13 cellular contexts compared by ENCODE assay signal in genomic region chr1:150508982-150509381, GRCh38. TPM values are rescaled to one million over a fixed set of nuclear protein-coding genes. Genes with fewer than 3 reads are reported as not detected.
DNase-seq lines count a peak whose midpoint lies in the region; ATAC-seq, FAIRE-seq and TF ChIP-seq lines count a peak whose summit lies in the region.
"Had no signal": no experiment of that assay in that cellular context is flagged by ENCODE, and none has a peak within 500 bp of the region (broad histone marks: within the 10 kb centered on the region; RNA-seq: fewer than 3 reads in every experiment).

No MANE protein-coding gene starts in this region.

- H3K36me3 Mint-ChIP-seq in HFFc6 (ENCODE audit: low read depth): peaks cover 39% of the 10 kb centered on the region
- H3K36me3 Mint-ChIP-seq in dendritic cell treated with granulocyte-macrophage colony-stimulating factor and Interleukin-4, amounts not matched to agents 40 ng/mL and 50 ng/mL, for 4 days (ENCODE audit: low read depth): peaks cover 74% of the 10 kb centered on the region

- peak overlapping the region; percentile 83 for H3K27ac Mint-ChIP-seq in HFFc6
- H3K27ac Mint-ChIP-seq in dendritic cell treated with granulocyte-macrophage colony-stimulating factor and Interleukin-4, amounts not matched to agents 40 ng/mL and 50 ng/mL, for 4 days: peak overlapping the region; percentile 77
- H3K27ac Mint-ChIP-seq: activated naive CD8-positive, alpha-beta T cell treated with anti-CD3 and anti-CD28 coated beads for 36 hours had no signal

- FAIRE-seq in urothelium cell line (lab: Jason Lieb, UNC): no peak

- no peaks in the 10 kb centered on the region for H3K9me3 ChIP-seq in lower lobe of right lung
- H3K9me3 ChIP-seq in transverse colon: no peaks in the 10 kb centered on the region

- no peak for TF ChIP-seq EP300 in transverse colon (IDR thresholded peaks at IDR 0.05; ENCODE audit: low read depth)

- no peaks in the 10 kb centered on the region for H3K9me3 Mint-ChIP-seq in HFFc6
- H3K9me3 Mint-ChIP-seq in dendritic cell treated with granulocyte-macrophage colony-stimulating factor and Interleukin-4, amounts not matched to agents 40 ng/mL and 50 ng/mL, for 4 days: no peaks in the 10 kb centered on the region
- H3K9me3 Mint-ChIP-seq: activated naive CD8-positive, alpha-beta T cell treated with anti-CD3 and anti-CD28 coated beads for 36 hours; immature natural killer cell had no signal

- DNase-seq in HFFc6 (no peak), lower lobe of right lung (peak; percentile 26), transverse colon (no peak), HuH-7.5 (ENCODE audit: low spot score) (no peak), urothelium cell line (ENCODE audit: low spot score) (no peak), brain microvascular endothelial cell (no peak)
- DNase-seq: activated naive CD8-positive, alpha-beta T cell treated with anti-CD3 and anti-CD28 coated beads for 36 hours; Calu3; immature natural killer cell; NCI-H1930; NCI-H69 had no signal

- no peak for TF ChIP-seq POLR2A in transverse colon (IDR thresholded peaks at IDR 0.05)

- peaks cover 20% of the 10 kb centered on the region for H3K4me1 ChIP-seq in lower lobe of right lung
- peaks cover 0 to 18% (median 6%) of the 10 kb centered on the region in 4 donors for H3K4me1 ChIP-seq in transverse colon

- H3K4me3 ChIP-seq in lower lobe of right lung (peak overlapping the region; percentile 37), transverse colon (peak overlapping the region in 1 of 4 donors; percentile 12), brain microvascular endothelial cell (ENCODE audit: low read depth, low read length) (no peak overlapping the region)

- peak overlapping the region; percentile 77 for H3K4me3 Mint-ChIP-seq in HFFc6
- H3K4me3 Mint-ChIP-seq in dendritic cell treated with granulocyte-macrophage colony-stimulating factor and Interleukin-4, amounts not matched to agents 40 ng/mL and 50 ng/mL, for 4 days: peak overlapping the region; percentile 48
- H3K4me3 Mint-ChIP-seq: activated naive CD8-positive, alpha-beta T cell treated with anti-CD3 and anti-CD28 coated beads for 36 hours; immature natural killer cell had no signal

- H3K27ac ChIP-seq in lower lobe of right lung: peak overlapping the region; percentile 69
- peak overlapping the region in 3 of 4 donors; percentile 66 to 74 (median 73) for H3K27ac ChIP-seq in transverse colon
- no peak overlapping the region for H3K27ac ChIP-seq in brain microvascular endothelial cell

- H3K27me3 Mint-ChIP-seq in HFFc6 (ENCODE audit: insufficient read depth): no peaks in the 10 kb centered on the region
- H3K27me3 Mint-ChIP-seq in dendritic cell treated with granulocyte-macrophage colony-stimulating factor and Interleukin-4, amounts not matched to agents 40 ng/mL and 50 ng/mL, for 4 days: no peaks in the 10 kb centered on the region
- H3K27me3 Mint-ChIP-seq: activated naive CD8-positive, alpha-beta T cell treated with anti-CD3 and anti-CD28 coated beads for 36 hours had no signal

- TF ChIP-seq CTCF in HFFc6 (IDR thresholded peaks at IDR 0.05) (no peak), lower lobe of right lung (IDR thresholded peaks at IDR 0.05) (no peak), transverse colon (IDR thresholded peaks at IDR 0.05) (no peak), brain microvascular endothelial cell (IDR thresholded peaks at IDR 0.05; ENCODE audit: low read depth, low read length, missing control alignments) (no peak)

- ATAC-seq in lower lobe of right lung: peak; percentile 47 to 71

- intact Hi-C loops in dendritic cell treated with granulocyte-macrophage colony-stimulating factor and Interleukin-4, amounts not matched to agents 40 ng/mL and 50 ng/mL, for 4 days (cut with micrococcal nuclease): no loop called here
- intact Hi-C loops in lower lobe of right lung (cut with DNase I): no loop called here
- intact Hi-C loops in transverse colon (cut with DNase I; ENCODE audit: low total_unique reads): no loop called here

- H3K27me3 ChIP-seq in lower lobe of right lung (ENCODE audit: low read depth): no peaks in the 10 kb centered on the region
- no peaks in the 10 kb centered on the region for H3K27me3 ChIP-seq in transverse colon
- H3K27me3 ChIP-seq in brain microvascular endothelial cell (replicated peaks): no peaks in the 10 kb centered on the region

- H3K36me3 ChIP-seq in lower lobe of right lung: peaks cover 27% of the 10 kb centered on the region
- H3K36me3 ChIP-seq in transverse colon: peaks cover 0 to 3% (median 0%) of the 10 kb centered on the region in 4 donors
- H3K36me3 ChIP-seq in brain microvascular endothelial cell (replicated peaks): peaks cover 19% of the 10 kb centered on the region

- WGBS in transverse colon (ENCODE audit: low coverage in 1 of 2), 2 donors: 72 to 75% methylated on average over 3 to 4 of the region's 4 CpGs

- in situ Hi-C loops in transverse colon (cut with MboI; ENCODE audit: low pct_ligation_motif_present in 1 of 4, low pct_unique_long_range_greater_than_20kb in 1 of 4, low sequenced_read_pairs in 3 of 4) (no loop called here), brain microvascular endothelial cell (cut with HindIII; ENCODE audit: low pct_ligation_motif_present, low sequenced_read_pairs) (no loop called here)

- H3K4me1 Mint-ChIP-seq in HFFc6 (ENCODE audit: low read depth): peaks cover 36% of the 10 kb centered on the region
- peaks cover 32% of the 10 kb centered on the region for H3K4me1 Mint-ChIP-seq in dendritic cell treated with granulocyte-macrophage colony-stimulating factor and Interleukin-4, amounts not matched to agents 40 ng/mL and 50 ng/mL, for 4 days (ENCODE audit: low read depth)
- H3K4me1 Mint-ChIP-seq: immature natural killer cell had no signal

RNA-seq across cellular contexts. Expression of gene ECM1, which starts 1.1 kb away (rescaled TPM):
- total RNA-seq in HFFc6 (2021; fragmentation: NEBNext Ultra II Directional; extraction: Animal tissue kit (Norgen Biotek cat#: 25700)): 10 to 100 TPM; 30.8 to 52.0 (median 46.5) TPM
- 16.9 TPM for total RNA-seq in lower lobe of right lung
- 1 to 10 TPM; 1.5 to 5.4 (median 3.3) TPM for total RNA-seq in transverse colon

RNA-seq across cellular contexts. Expression of gene FALEC, which starts 6.6 kb away (rescaled TPM):
- total RNA-seq in HFFc6 (2021; fragmentation: NEBNext Ultra II Directional; extraction: Animal tissue kit (Norgen Biotek cat#: 25700)): under 1 TPM in 2 of 6 experiments, not detected in 4; 0.43 to 0.59 TPM
- not detected for total RNA-seq in lower lobe of right lung
- not detected for total RNA-seq in transverse colon
- total RNA-seq: activated naive CD8-positive, alpha-beta T cell treated with anti-CD3 and anti-CD28 coated beads for 36 hours; renal cortical epithelial cell had no signal

RNA-seq across cellular contexts. Expression of gene TARS2, which starts 21.8 kb away (rescaled TPM):
- 10 to 100 TPM; 17.1 to 21.5 (median 19.4) TPM for total RNA-seq in HFFc6 (2021; fragmentation: NEBNext Ultra II Directional; extraction: Animal tissue kit (Norgen Biotek cat#: 25700))
- total RNA-seq in lower lobe of right lung (23.7 TPM), transverse colon (10 to 100 TPM in 2 of 4 donors, 1 to 10 TPM in 2; 2.8 to 22.7 (median 9.0) TPM)

RNA-seq across cellular contexts. Expression of gene ADAMTSL4, which starts 40.2 kb away (rescaled TPM):
- total RNA-seq in HFFc6 (2021; fragmentation: NEBNext Ultra II Directional; extraction: Animal tissue kit (Norgen Biotek cat#: 25700)): 10 to 100 TPM; 33.7 to 61.2 (median 38.2) TPM
- total RNA-seq in lower lobe of right lung (164 TPM), transverse colon (10 to 100 TPM in 3 of 4 donors, 1 to 10 TPM in 1; 7.2 to 26.2 (median 16.3) TPM)
